Comparison of ENCODE assay signal across 1 cellular context in the genomic region with DNA sequence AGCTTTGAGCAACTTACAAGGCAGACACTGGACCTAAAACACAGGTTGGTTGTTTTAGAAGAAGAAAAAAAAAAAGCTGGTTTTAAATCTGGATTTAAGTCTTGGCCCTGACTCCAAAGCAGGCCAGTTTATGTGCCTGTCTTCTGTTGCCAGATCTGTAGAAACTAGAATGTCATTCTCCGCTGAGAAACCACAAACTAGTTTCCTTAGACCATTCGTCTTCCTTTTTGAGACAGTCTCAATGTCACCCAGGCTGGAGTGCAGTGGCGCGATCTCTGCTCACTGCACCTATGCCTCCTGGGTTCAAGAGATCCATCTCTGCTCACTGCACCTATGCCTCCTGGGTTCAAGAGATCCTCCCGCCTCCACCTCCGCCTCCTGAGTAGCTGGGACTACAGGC.
TF ChIP-seq lines count a peak whose summit lies in the region.

No MANE protein-coding gene starts in this region.

TF ChIP-seq in SK-N-SH, 30 proteins besides CTCF, POLR2A, EP300 and RAD21 (continued from another document):
- TF ChIP-seq, protein P1, sequence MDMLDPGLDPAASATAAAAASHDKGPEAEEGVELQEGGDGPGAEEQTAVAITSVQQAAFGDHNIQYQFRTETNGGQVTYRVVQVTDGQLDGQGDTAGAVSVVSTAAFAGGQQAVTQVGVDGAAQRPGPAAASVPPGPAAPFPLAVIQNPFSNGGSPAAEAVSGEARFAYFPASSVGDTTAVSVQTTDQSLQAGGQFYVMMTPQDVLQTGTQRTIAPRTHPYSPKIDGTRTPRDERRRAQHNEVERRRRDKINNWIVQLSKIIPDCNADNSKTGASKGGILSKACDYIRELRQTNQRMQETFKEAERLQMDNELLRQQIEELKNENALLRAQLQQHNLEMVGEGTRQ (IDR thresholded peaks at IDR 0.05; ENCODE audit: borderline replicate concordance, low read depth, low read length): no peak
- TF ChIP-seq CHD2 (IDR thresholded peaks at IDR 0.05; ENCODE audit: low read length, partially characterized antibody) (no peak), JUND (IDR thresholded peaks at IDR 0.05) (no peak), RCOR1 (IDR thresholded peaks at IDR 0.05; ENCODE audit: low read length) (no peak), ELF1 (IDR thresholded peaks at IDR 0.05) (no peak)
- TF ChIP-seq, protein P2, sequence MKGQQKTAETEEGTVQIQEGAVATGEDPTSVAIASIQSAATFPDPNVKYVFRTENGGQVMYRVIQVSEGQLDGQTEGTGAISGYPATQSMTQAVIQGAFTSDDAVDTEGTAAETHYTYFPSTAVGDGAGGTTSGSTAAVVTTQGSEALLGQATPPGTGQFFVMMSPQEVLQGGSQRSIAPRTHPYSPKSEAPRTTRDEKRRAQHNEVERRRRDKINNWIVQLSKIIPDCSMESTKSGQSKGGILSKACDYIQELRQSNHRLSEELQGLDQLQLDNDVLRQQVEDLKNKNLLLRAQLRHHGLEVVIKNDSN (IDR thresholded peaks at IDR 0.05; ENCODE audit: borderline replicate concordance, low read depth): no peak
